In the genomic region with DNA sequence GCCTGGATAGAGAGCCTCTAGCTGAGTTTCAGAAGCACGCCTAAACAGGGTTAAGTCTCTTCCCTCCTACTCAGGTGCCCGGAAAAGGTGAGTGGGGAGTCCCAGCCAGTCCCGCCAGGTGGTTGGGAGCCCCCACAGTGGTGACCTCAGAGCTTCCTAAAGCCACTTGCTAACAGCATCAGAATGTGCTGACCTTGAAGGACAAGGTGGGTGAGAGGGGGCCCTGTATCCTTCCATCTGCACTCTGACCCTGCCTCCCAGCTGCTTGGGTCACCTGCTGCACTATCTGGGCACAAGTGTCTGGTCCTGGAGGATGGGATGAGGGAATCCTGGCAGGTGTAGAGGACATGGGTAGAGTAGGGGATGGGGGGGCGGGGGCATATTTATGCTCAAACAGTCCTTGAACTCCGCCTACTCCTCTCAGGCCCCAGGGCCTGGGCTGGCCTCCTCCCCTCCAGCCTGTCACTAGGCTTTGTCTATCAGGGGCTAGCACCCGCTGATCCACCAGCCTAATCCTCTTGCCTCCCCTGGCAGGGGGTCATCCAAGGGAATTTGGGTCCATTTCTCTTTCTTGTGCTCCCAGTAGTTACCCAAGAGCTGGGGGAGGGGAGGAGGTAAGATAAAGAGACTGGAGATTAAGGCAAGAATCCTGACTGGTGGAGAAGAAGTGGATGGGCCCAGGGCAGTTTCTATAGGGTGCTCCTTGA, we compare ENCODE assay signal across 14 cellular contexts. TPM values are rescaled to one million over a fixed set of nuclear protein-coding genes. Genes with fewer than 3 reads are reported as not detected.
DNase-seq lines count a peak whose midpoint lies in the region; ATAC-seq and TF ChIP-seq lines count a peak whose summit lies in the region.
"Had no signal": no experiment of that assay in that cellular context is flagged by ENCODE, and none has a peak within 500 bp of the region (broad histone marks: within the 10 kb centered on the region; RNA-seq: fewer than 3 reads in every experiment).

No MANE protein-coding gene starts in this region.

- no peaks in the 10 kb centered on the region for H3K9me3 ChIP-seq in heart left ventricle

- 25 to 61% (median 45%) methylated on average over 6 of the region's 6 CpGs for WGBS in heart left ventricle, 4 donors

- DNase-seq in heart left ventricle (peak in 2 of 5 donors; percentile 19 to 34), cardiac septum (ENCODE audit: low spot score) (no peak), epithelial cell of prostate (ENCODE audit: low read depth, low spot score) (no peak), DMS114 treated with DMSO at 0.1 percent for 48 hours (lab: John Stamatoyannopoulos, UW; ENCODE audit: unreplicated experiment) (no peak), posterior cingulate gyrus (no peak)
- DNase-seq: ACHN; activated naive CD8-positive, alpha-beta T cell treated with anti-CD3 and anti-CD28 coated beads, Interleukin-2, amount 10 ng/mL, durations not matched to agents 7 days and 5 days; effector CD4-positive, alpha-beta T cell; NCI-H1417 treated with DMSO at 0.1 percent for 48 hours; T-helper 9 cell had no signal

- intact Hi-C loops in heart left ventricle (cut with DNase I) (loop anchor here in 1 of 10 donors (5.0 kb wide), 1 partner anchor 36 kb away; a partner anchor contains a TSS), cardiac septum (cut with DNase I) (no loop called here), posterior cingulate gyrus (cut with DNase I) (no loop called here)

- TF ChIP-seq CTCF in heart left ventricle (IDR thresholded peaks at IDR 0.05): no peak

- TF ChIP-seq POLR2A in heart left ventricle (IDR thresholded peaks at IDR 0.05): no peak

- peaks cover 0 to 73% (median 48%) of the 10 kb centered on the region in 12 donors for H3K4me1 ChIP-seq in heart left ventricle

- ATAC-seq in heart left ventricle: no peak

- H3K4me3 ChIP-seq in heart left ventricle: peak overlapping the region; percentile 24 to 79 (median 58)
- H3K4me3 ChIP-seq: hepatocyte, smooth muscle cell had no signal

- H3K27ac ChIP-seq in heart left ventricle: peak overlapping the region; percentile 59 to 100 (median 93)
- peak overlapping the region; percentile 82 for H3K27ac ChIP-seq in epithelial cell of prostate
- H3K27ac ChIP-seq in temporal lobe (ENCODE audit: low read depth, low read length): peak overlapping the region; percentile 79
- H3K27ac ChIP-seq: hepatocyte had no signal

- peaks cover 0 to 7% (median 0%) of the 10 kb centered on the region in 9 donors for H3K27me3 ChIP-seq in heart left ventricle
- H3K27me3 ChIP-seq: hepatocyte had no signal

- H3K36me3 ChIP-seq in heart left ventricle: no peaks in the 10 kb centered on the region

RNA-seq across cellular contexts. Expression of a gene that starts 3.4 kb away (rescaled TPM):
- total RNA-seq in heart left ventricle: 100 to 1,000 TPM in 7 of 9 donors, 10 to 100 TPM in 2; 53.7 to 138 (median 108) TPM
- 10 to 100 TPM; 62.3 to 79.9 TPM for polyA plus RNA-seq in heart left ventricle
- total RNA-seq in cardiac septum: 80.0 TPM
- 0.74 TPM for total RNA-seq in temporal lobe

RNA-seq across cellular contexts. Expression of a gene that starts 31.6 kb away (rescaled TPM):
- not detected for total RNA-seq in heart left ventricle
- polyA plus RNA-seq in heart left ventricle: under 1 TPM in 1 of 2 donors, not detected in 1; 0.04 TPM
- not detected for total RNA-seq in cardiac septum
- total RNA-seq in temporal lobe: not detected
- total RNA-seq: activated naive CD8-positive, alpha-beta T cell treated with anti-CD3 and anti-CD28 coated beads, Interleukin-2, amount 10 ng/mL, durations not matched to agents 7 days and 5 days; Daoy; hepatocyte; smooth muscle cell had no signal
- polyA plus RNA-seq: hepatocyte, smooth muscle cell had no signal

RNA-seq across cellular contexts. Expression of a gene that starts 37.4 kb away (rescaled TPM):
- total RNA-seq in heart left ventricle: 10 to 100 TPM; 12.9 to 47.1 (median 19.8) TPM
- 10 to 100 TPM; 20.0 to 23.9 TPM for polyA plus RNA-seq in heart left ventricle
- 33.8 TPM for total RNA-seq in cardiac septum
- 3.0 TPM for total RNA-seq in temporal lobe
- total RNA-seq: activated naive CD8-positive, alpha-beta T cell treated with anti-CD3 and anti-CD28 coated beads, Interleukin-2, amount 10 ng/mL, durations not matched to agents 7 days and 5 days had no signal

RNA-seq across cellular contexts. Expression of a gene that starts 43.8 kb away (rescaled TPM):
- total RNA-seq in heart left ventricle: 10 to 100 TPM in 8 of 9 donors, 1 to 10 TPM in 1; 8.1 to 22.4 (median 11.8) TPM
- 10 to 100 TPM in 1 of 2 donors, 1 to 10 TPM in 1; 6.2 to 17.6 TPM for polyA plus RNA-seq in heart left ventricle
- total RNA-seq in cardiac septum: 10.7 TPM
- 4.7 TPM for total RNA-seq in temporal lobe

RNA-seq across cellular contexts. Expression of a gene that starts 44.9 kb away (rescaled TPM):
- total RNA-seq in heart left ventricle (10 to 100 TPM in 2 of 9 donors, 1 to 10 TPM in 6, not detected in 1; 1.1 to 57.8 (median 5.8) TPM), cardiac septum (6.8 TPM), temporal lobe (21.4 TPM)
- 10 to 100 TPM in 1 of 2 donors, under 1 TPM in 1; 0.80 to 16.7 TPM for polyA plus RNA-seq in heart left ventricle
- total RNA-seq: activated naive CD8-positive, alpha-beta T cell treated with anti-CD3 and anti-CD28 coated beads, Interleukin-2, amount 10 ng/mL, durations not matched to agents 7 days and 5 days had no signal

Comparison
In these comparisons a context has a peak if more than half of its experiments do, and no peak if none do; other contexts are left out.
1. RNA of a gene that starts 3.4 kb away (total RNA-seq): 53.7 to 138 TPM in heart left ventricle and 80.0 TPM in cardiac septum (single experiment); 0.74 TPM in temporal lobe (single experiment); every median in the first group is over 10 times any median in the second.
2. Peak in every context shown above with its lines, with median percentiles within 50 percentile points of each other: H3K27ac ChIP-seq.